ENCODE assay signal across 17 cellular contexts in genomic region chr1:170927955-170928850, GRCh38. TPM values are rescaled to one million over a fixed set of nuclear protein-coding genes. Genes with fewer than 3 reads are reported as not detected.
DNase-seq lines count a peak whose midpoint lies in the region; ATAC-seq, FAIRE-seq and TF ChIP-seq lines count a peak whose summit lies in the region.
"Had no signal": no experiment of that assay in that cellular context is flagged by ENCODE, and none has a peak within 500 bp of the region (broad histone marks: within the 10 kb centered on the region; RNA-seq: fewer than 3 reads in every experiment).

No MANE protein-coding gene starts in this region.

- peak; percentile 8 for FAIRE-seq in endothelial cell of umbilical vein (lab: Jason Lieb, UNC)

- no peaks in the 10 kb centered on the region for H3K36me3 Mint-ChIP-seq in progenitor cell of endocrine pancreas (ENCODE audit: insufficient read depth)

- ATAC-seq in PC-3, result peak; percentile 33; the same call in 1 of the 2 replicates
- ATAC-seq: activated CD4-positive, CD25-positive, alpha-beta regulatory T cell treated with anti-CD3 and anti-CD28 coated beads, Interleukin-2, amount 50 U/mL, for 24 hours had no signal

- no peaks in the 10 kb centered on the region for H3K9me2 ChIP-seq in PC-3 (replicated peaks; ENCODE audit: low read length)

- H3K36me3 ChIP-seq in PC-3 (ENCODE audit: low read depth, low read length) (no peaks in the 10 kb centered on the region), endothelial cell of umbilical vein (ENCODE audit: control insufficient read depth in 2 of 2, extremely low read depth in 1 of 2, insufficient read depth in 2 of 2, low read length in 2 of 2) (no peaks in the 10 kb centered on the region)

- no peak overlapping the region for H3K4me3 Mint-ChIP-seq in progenitor cell of endocrine pancreas (ENCODE audit: low read depth)

- DNase-seq in GM03348 (ENCODE audit: low spot score) (peak; percentile 12), PC-3 (peak; percentile 19), endothelial cell of umbilical vein (ENCODE audit: low read depth, low spot score) (no peak), progenitor cell of endocrine pancreas (ENCODE audit: low spot score, unreplicated experiment) (no peak), NOMO-1 treated with DMSO at 0.1 percent for 48 hours (lab: John Stamatoyannopoulos, UW; ENCODE audit: unreplicated experiment) (no peak), NCI-H69 (lab: John Stamatoyannopoulos, UW) (no peak), COR-L47 (lab: John Stamatoyannopoulos, UW) (no peak), NCI-H1048 (lab: John Stamatoyannopoulos, UW) (no peak)
- DNase-seq: activated effector memory CD4-positive, alpha-beta T cell treated with Interleukin-2 at 50 U/mL for 16 hours; EL; NCI-H1694 treated with DMSO at 0.1 percent for 48 hours; Right ventricle myocardium superior; stimulated activated CD4-positive, alpha-beta T cell treated with anti-CD3 and anti-CD28 coated beads, Interleukin-4, amount 100 ng/mL, for 24 hours had no signal

- H3K4me1 Mint-ChIP-seq in progenitor cell of endocrine pancreas (ENCODE audit: low read depth), result peaks cover 1% of the 10 kb centered on the region

- H3K9me3 ChIP-seq in PC-3 (ENCODE audit: low read length) (no peaks in the 10 kb centered on the region), endothelial cell of umbilical vein (replicated peaks; ENCODE audit: control insufficient read depth, insufficient read depth, low read length) (no peaks in the 10 kb centered on the region)

- TF ChIP-seq CTCF in PC-3 (conservative IDR thresholded peaks at IDR 0.05; ENCODE audit: low read depth, low read length) (peak; percentile 47), endothelial cell of umbilical vein (IDR thresholded peaks at IDR 0.05; ENCODE audit: extremely low read depth in 1 of 2, insufficient read depth in 1 of 2, low read depth in 1 of 2, low read length in 2 of 2) (no peak), progenitor cell of endocrine pancreas (IDR thresholded peaks at IDR 0.05; ENCODE audit: unreplicated experiment) (peak; percentile 20)

- no peak overlapping the region for H2AFZ ChIP-seq in PC-3 (ENCODE audit: low read length)
- no peak overlapping the region for H2AFZ ChIP-seq in endothelial cell of umbilical vein (ENCODE audit: low read depth, low read length)

- H3K79me2 ChIP-seq in PC-3 (ENCODE audit: low read length) (no peaks in the 10 kb centered on the region), endothelial cell of umbilical vein (ENCODE audit: control insufficient read depth, insufficient read depth, low read length) (no peaks in the 10 kb centered on the region)

- H3K9ac ChIP-seq in PC-3 (ENCODE audit: low read length) (no peak overlapping the region), endothelial cell of umbilical vein (replicated peaks; ENCODE audit: extremely low read depth, insufficient read depth, low read length) (no peak overlapping the region)

- intact Hi-C loops in PC-3 (cut with micrococcal nuclease) (loop anchor here (5.0 kb wide), 1 partner anchor 241 kb away; no protein-coding TSS in a partner anchor), endothelial cell of umbilical vein (cut with micrococcal nuclease) (no loop called here)

- no peak overlapping the region for H3K4me3 ChIP-seq in PC-3 (ENCODE audit: low read length)
- no peak overlapping the region for H3K4me3 ChIP-seq in endothelial cell of umbilical vein (replicated peaks in 1 of 3; ENCODE audit: insufficient read depth in 1 of 3, low read depth in 1 of 3, low read length in 3 of 3)

- peaks cover 4% of the 10 kb centered on the region for H3K27me3 Mint-ChIP-seq in progenitor cell of endocrine pancreas

- H3K27ac ChIP-seq in PC-3 (ENCODE audit: low read length) (no peak overlapping the region), endothelial cell of umbilical vein (ENCODE audit: insufficient read depth, low read depth, low read length) (no peak overlapping the region)
- H3K27ac ChIP-seq: HL-60 had no signal

- dilution Hi-C loops in endothelial cell of umbilical vein (cut with MboI; ENCODE audit: extremely low pct_ligation_motif_present, low sequenced_read_pairs), result no loop called here

- BruUV-seq in PC-3 (replicated peaks; lab: Mats Ljungman, UMichigan) (no TSS peak), endothelial cell of umbilical vein (replicated peaks; lab: Mats Ljungman, UMichigan) (no TSS peak)

- peaks cover 24% of the 10 kb centered on the region for H3K27me3 ChIP-seq in PC-3 (ENCODE audit: low read length)
- H3K27me3 ChIP-seq in endothelial cell of umbilical vein (ENCODE audit: control insufficient read depth in 2 of 2, insufficient read depth in 2 of 2, low read length in 2 of 2), result no peaks in the 10 kb centered on the region

- H4K20me1 ChIP-seq in PC-3 (ENCODE audit: low read length), result no peaks in the 10 kb centered on the region
- H4K20me1 ChIP-seq in endothelial cell of umbilical vein (replicated peaks; ENCODE audit: control insufficient read depth, extremely low read depth, insufficient read depth, low read length), result no peaks in the 10 kb centered on the region

- POLR2A ChIA-PET in PC-3 (lab: Charles Lee; ENCODE audit: unreplicated experiment), result no interaction called here
- POLR2A ChIA-PET in endothelial cell of umbilical vein (lab: Charles Lee), result no interaction called here

- no peak for TF ChIP-seq POLR2A in endothelial cell of umbilical vein (IDR thresholded peaks at IDR 0.05; ENCODE audit: low read depth, low read length)

- no peak overlapping the region for H3K4me2 ChIP-seq in PC-3 (ENCODE audit: low read length)
- no peak overlapping the region for H3K4me2 ChIP-seq in endothelial cell of umbilical vein (ENCODE audit: insufficient read depth, low read length)

- no peaks in the 10 kb centered on the region for H3F3A ChIP-seq in PC-3 (ENCODE audit: low read length, unreplicated experiment)

- no peak overlapping the region for H3K27ac Mint-ChIP-seq in progenitor cell of endocrine pancreas

- CTCF ChIA-PET in PC-3 (lab: Charles Lee) (interaction anchor here (0.6 kb wide), 1 partner anchor 24 kb away, joined by 4 read pairs; no protein-coding TSS in a partner anchor), endothelial cell of umbilical vein (lab: Charles Lee) (interaction anchor here (0.7 to 7.7 kb wide), 15 partner anchors 9 to 1000 kb away, joined by 3 to 124 read pairs (median 5); no protein-coding TSS in a partner anchor)

- H3K9me3 Mint-ChIP-seq in progenitor cell of endocrine pancreas (ENCODE audit: low read depth), result no peaks in the 10 kb centered on the region

- no peaks in the 10 kb centered on the region for H3K9me1 ChIP-seq in endothelial cell of umbilical vein (replicated peaks; ENCODE audit: control insufficient read depth, extremely low read depth, insufficient read depth, low read length)

- H3K4me1 ChIP-seq in PC-3 (ENCODE audit: insufficient read depth, low read length) (no peaks in the 10 kb centered on the region), endothelial cell of umbilical vein (ENCODE audit: control insufficient read depth, extremely low read depth, insufficient read depth, low read length) (no peaks in the 10 kb centered on the region)

TF ChIP-seq in endothelial cell of umbilical vein, 7 proteins besides CTCF, POLR2A, EP300 and RAD21:
- no peak for TF ChIP-seq MAX (IDR thresholded peaks at IDR 0.05; ENCODE audit: insufficient read depth, insufficient read length)
- TF ChIP-seq POLR2AphosphoS5 (IDR thresholded peaks at IDR 0.05; ENCODE audit: insufficient read depth, low read depth, low read length), result no peak
- TF ChIP-seq EZH2 (IDR thresholded peaks at IDR 0.05; ENCODE audit: borderline replicate concordance, low read depth, low read length, severe bottlenecking), result no peak
- no peak for TF ChIP-seq JUN (IDR thresholded peaks at IDR 0.05; ENCODE audit: borderline replicate concordance, insufficient read depth, insufficient read length, low read depth)
- no peak for TF ChIP-seq MYC (IDR thresholded peaks at IDR 0.05; ENCODE audit: low read depth, low read length)
- no peak for TF ChIP-seq FOS (IDR thresholded peaks at IDR 0.05; ENCODE audit: borderline replicate concordance, insufficient read depth, low read length)
- no peak for TF ChIP-seq GATA2 (IDR thresholded peaks at IDR 0.05; ENCODE audit: insufficient read depth, insufficient read length, low read depth, low read length)

RNA-seq across cellular contexts. Expression of gene MROH9, which starts 7.1 kb away (rescaled TPM):
- total RNA-seq in PC-3 (2014; rRNA removed), result not detected in 2 replicates
- total RNA-seq in endothelial cell of umbilical vein, result not detected in 2 replicates
- not detected in 2 replicates for polyA plus RNA-seq in endothelial cell of umbilical vein
- polyA plus RNA-seq in endothelial cell of umbilical vein (2011; cell fraction: cytosol; rRNA removed), result not detected in 2 replicates
- polyA plus RNA-seq in endothelial cell of umbilical vein (2011; cell fraction: nucleus; rRNA removed), result not detected in 2 replicates
- not detected in 2 replicates for polyA plus RNA-seq in endothelial cell of umbilical vein (2012)
- not detected in 2 replicates for polyA minus RNA-seq in endothelial cell of umbilical vein
- not detected for polyA minus RNA-seq in endothelial cell of umbilical vein (2011; cell fraction: cytosol; rRNA and poly(A)+ RNA removed)
- polyA minus RNA-seq in endothelial cell of umbilical vein (2011; cell fraction: nucleus; rRNA and poly(A)+ RNA removed), result not detected in 2 replicates
- total RNA-seq in progenitor cell of endocrine pancreas, result not detected in 2 replicates
- total RNA-seq: dermis microvascular lymphatic vessel endothelial cell, Right ventricle myocardium superior, temporal lobe had no signal

Comparison
In these comparisons a context has a peak if more than half of its experiments do, and no peak if none do; other contexts are left out.
1. DNase-seq: peak in GM03348 (single experiment) and PC-3 (single experiment); none in endothelial cell of umbilical vein (single experiment), progenitor cell of endocrine pancreas (single experiment), NOMO-1 treated with DMSO at 0.1 percent for 48 hours (single experiment), NCI-H69 (single experiment), COR-L47 (single experiment) and NCI-H1048 (single experiment).
2. CTCF ChIP-seq: peak in PC-3 (single experiment) and progenitor cell of endocrine pancreas (single experiment); none in endothelial cell of umbilical vein (0 of 2).